ENCODE assay signal across 22 cellular contexts in genomic region chr2:16130541-16130880, GRCh38.
"Had no signal": no experiment of that assay in that cellular context is flagged by ENCODE, and none has a peak within 500 bp of the region (broad histone marks: within the 10 kb centered on the region; RNA-seq: fewer than 3 reads in every experiment).

No MANE protein-coding gene starts in this region.

- H3K4me3 ChIP-seq: lung, pancreas, right lobe of liver, suprapubic skin, transverse colon, upper lobe of right lung had no signal

- H3K4me3 Mint-ChIP-seq: memory B cell; natural killer cell; stimulated activated naive CD8-positive, alpha-beta T cell treated with anti-CD3 and anti-CD28 coated beads, Interleukin-15, amount 100 ng/mL, for 72 hours had no signal

- H3K27ac Mint-ChIP-seq: memory B cell, natural killer cell, progenitor cell of endocrine pancreas had no signal

- H3K27ac ChIP-seq: neutrophil, pancreas, right lobe of liver, suprapubic skin, transverse colon, upper lobe of right lung had no signal

- H3K27me3 ChIP-seq: neutrophil, pancreas, right lobe of liver, transverse colon, upper lobe of right lung had no signal

- H3K36me3 Mint-ChIP-seq: memory B cell, natural killer cell had no signal

- DNase-seq: cerebellar nuclear complex; effector memory CD4-positive, alpha-beta T cell; erythroblast; kidney; natural killer cell; pancreas; right lobe of liver; small intestine; stimulated activated CD4-positive, alpha-beta T cell treated with anti-CD3 and anti-CD28 coated beads, Interleukin-15, amount 100 ng/mL, for 24 hours; stimulated activated CD4-positive, alpha-beta T cell treated with anti-CD3 and anti-CD28 coated beads, Interleukin-2, amount 100 ng/mL, for 48 hours; stimulated activated naive CD4-positive, alpha-beta T cell; stimulated activated naive CD8-positive, alpha-beta T cell treated with anti-CD3 and anti-CD28 coated beads, Interleukin-15, amount 100 ng/mL, for 72 hours; transverse colon; upper lobe of right lung had no signal

- FAIRE-seq: endometrium, frontal cortex, kidney, pancreas, small intestine had no signal

- H3K9me3 Mint-ChIP-seq: natural killer cell; stimulated activated naive CD8-positive, alpha-beta T cell treated with anti-CD3 and anti-CD28 coated beads, Interleukin-15, amount 100 ng/mL, for 72 hours had no signal

- ATAC-seq: left lobe of liver; natural killer cell; pancreas; right lobe of liver; stimulated activated naive CD8-positive, alpha-beta T cell treated with anti-CD3 and anti-CD28 coated beads, Interleukin-15, amount 100 ng/mL, for 72 hours; upper lobe of right lung had no signal

- H3K4me1 ChIP-seq: pancreas, right lobe of liver, suprapubic skin, upper lobe of right lung had no signal

- H3K36me3 ChIP-seq: neutrophil, pancreas, right lobe of liver, suprapubic skin, transverse colon, upper lobe of right lung had no signal

- H3K4me1 Mint-ChIP-seq: memory B cell; natural killer cell; stimulated activated naive CD8-positive, alpha-beta T cell treated with anti-CD3 and anti-CD28 coated beads, Interleukin-15, amount 100 ng/mL, for 72 hours had no signal

- H3K9me3 ChIP-seq: neutrophil, pancreas, right lobe of liver, suprapubic skin, transverse colon, upper lobe of right lung had no signal
